20 cellular contexts compared by ENCODE assay signal in genomic region chr22:49149721-49150608, GRCh38.
"Had no signal": no experiment of that assay in that cellular context is flagged by ENCODE, and none has a peak within 500 bp of the region (broad histone marks: within the 10 kb centered on the region; RNA-seq: fewer than 3 reads in every experiment).

No MANE protein-coding gene starts in this region.

- H3K4me3 ChIP-seq: dorsolateral prefrontal cortex, esophagus squamous epithelium, gastroesophageal sphincter, heart left ventricle, lower lobe of right lung, upper lobe of left lung had no signal

- H3K27ac Mint-ChIP-seq: activated B cell treated with CpG ODN at 0.5 μM for 24 hours; effector memory CD8-positive, alpha-beta T cell; naive thymus-derived CD4-positive, alpha-beta T cell had no signal

- H3K4me1 ChIP-seq: esophagus squamous epithelium, gastroesophageal sphincter, heart left ventricle, lower lobe of right lung, upper lobe of left lung had no signal

- H3K27ac ChIP-seq: dorsolateral prefrontal cortex, esophagus squamous epithelium, gastroesophageal sphincter, heart left ventricle, lower lobe of right lung, upper lobe of left lung had no signal

- H3K27me3 ChIP-seq: upper lobe of left lung had no signal

- ATAC-seq: effector memory CD8-positive, alpha-beta T cell; gastroesophageal sphincter; heart left ventricle; lower lobe of right lung; naive thymus-derived CD4-positive, alpha-beta T cell; stimulated activated naive CD8-positive, alpha-beta T cell treated with anti-CD3 and anti-CD28 coated beads, Interleukin-15, Interleukin-2, amounts not matched to agents 100 U/mL and 50 U/mL, for 24 hours had no signal

- H3K4me3 Mint-ChIP-seq: activated B cell treated with CpG ODN at 0.5 μM for 24 hours; activated naive CD8-positive, alpha-beta T cell treated with anti-CD3 and anti-CD28 coated beads for 36 hours; central memory CD8-positive, alpha-beta T cell; effector memory CD8-positive, alpha-beta T cell; naive thymus-derived CD4-positive, alpha-beta T cell; neural crest cell had no signal

- H3K9me3 Mint-ChIP-seq: activated B cell treated with CpG ODN at 0.5 μM for 24 hours; activated naive CD8-positive, alpha-beta T cell treated with anti-CD3 and anti-CD28 coated beads for 36 hours; central memory CD8-positive, alpha-beta T cell; effector memory CD8-positive, alpha-beta T cell had no signal

- H3K36me3 ChIP-seq: esophagus squamous epithelium, gastroesophageal sphincter, heart left ventricle, lower lobe of right lung, upper lobe of left lung had no signal

- H3K4me1 Mint-ChIP-seq: activated B cell treated with CpG ODN at 0.5 μM for 24 hours; activated naive CD8-positive, alpha-beta T cell treated with anti-CD3 and anti-CD28 coated beads for 36 hours; central memory CD8-positive, alpha-beta T cell; naive thymus-derived CD4-positive, alpha-beta T cell had no signal

- DNase-seq: activated B cell treated with CpG ODN at 0.5 μM for 24 hours; activated CD4-positive, alpha-beta T cell treated with anti-CD3 and anti-CD28 coated beads for 4 hours; activated CD4-positive, alpha-beta T cell treated with anti-CD3 and anti-CD28 coated beads, Interleukin-2, amount 50 U/mL, for 48 hours; activated naive CD4-positive, alpha-beta T cell treated with Interleukin-2 at 50 U/mL for 16 hours; activated naive CD8-positive, alpha-beta T cell treated with anti-CD3 and anti-CD28 coated beads for 36 hours; activated T-cell treated with anti-CD3 and anti-CD28 coated beads, Interleukin-2, amount 50 U/mL, for 48 hours; dorsolateral prefrontal cortex; effector memory CD8-positive, alpha-beta T cell; esophagus squamous epithelium; lower lobe of right lung; naive thymus-derived CD4-positive, alpha-beta T cell; stimulated activated CD4-positive, alpha-beta T cell treated with anti-CD3 and anti-CD28 coated beads, Interleukin-4, amount 100 ng/mL, for 4 hours; stimulated activated naive CD8-positive, alpha-beta T cell treated with anti-CD3 and anti-CD28 coated beads, Interleukin-15, Interleukin-2, amounts not matched to agents 100 U/mL and 50 U/mL, for 24 hours; T-helper 1 cell; T-helper 9 cell; upper lobe of left lung had no signal

- H3K36me3 Mint-ChIP-seq: activated naive CD8-positive, alpha-beta T cell treated with anti-CD3 and anti-CD28 coated beads for 36 hours; naive thymus-derived CD4-positive, alpha-beta T cell had no signal

- H3K9me3 ChIP-seq: esophagus squamous epithelium, gastroesophageal sphincter, lower lobe of right lung, upper lobe of left lung had no signal

- H3K27me3 Mint-ChIP-seq: activated B cell treated with CpG ODN at 0.5 μM for 24 hours; activated naive CD8-positive, alpha-beta T cell treated with anti-CD3 and anti-CD28 coated beads for 36 hours had no signal
